11 cellular contexts compared by ENCODE assay signal in the genomic region with DNA sequence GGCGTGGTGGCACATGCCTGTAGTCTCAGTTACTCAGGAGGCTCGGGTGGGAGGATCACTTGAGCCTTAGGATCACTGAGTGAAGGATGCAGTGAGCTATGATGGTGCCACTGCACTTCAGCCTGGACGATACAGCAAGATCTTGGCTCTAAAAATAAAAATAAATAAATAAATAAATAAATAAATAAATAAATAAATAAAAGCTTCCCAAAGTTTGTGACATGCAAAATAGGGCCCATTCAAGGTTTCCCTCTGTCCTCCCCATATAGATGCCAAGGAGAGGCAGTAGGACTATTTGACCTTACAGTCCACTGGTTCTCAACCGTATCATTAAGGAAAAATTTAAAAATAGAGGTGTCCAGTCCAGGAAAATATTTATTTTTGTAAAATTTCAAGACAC.
"Had no signal": no experiment of that assay in that cellular context is flagged by ENCODE, and none has a peak within 500 bp of the region (broad histone marks: within the 10 kb centered on the region; RNA-seq: fewer than 3 reads in every experiment).

No MANE protein-coding gene starts in this region.

- H2AFZ ChIP-seq: GM23248, GM23338 had no signal

- H3K36me3 ChIP-seq: HAP-1 had no signal

- FAIRE-seq: H1, H54 had no signal

- DNase-seq: GM23248, GOT3, H7, H9, HCEC 1CT, HFFc6 had no signal

- H3K4me3 ChIP-seq: GM23248, GM23338, HAP-1 had no signal

- H3K27ac ChIP-seq: GM23248 had no signal

- ATAC-seq: GM23338, HCT116 had no signal

- H3K4me2 ChIP-seq: GM23338 had no signal

- H3K9me3 ChIP-seq: HAP-1 had no signal

- H3K9ac ChIP-seq: GM23248 had no signal
